ENCODE assay signal across 16 cellular contexts in the genomic region with DNA sequence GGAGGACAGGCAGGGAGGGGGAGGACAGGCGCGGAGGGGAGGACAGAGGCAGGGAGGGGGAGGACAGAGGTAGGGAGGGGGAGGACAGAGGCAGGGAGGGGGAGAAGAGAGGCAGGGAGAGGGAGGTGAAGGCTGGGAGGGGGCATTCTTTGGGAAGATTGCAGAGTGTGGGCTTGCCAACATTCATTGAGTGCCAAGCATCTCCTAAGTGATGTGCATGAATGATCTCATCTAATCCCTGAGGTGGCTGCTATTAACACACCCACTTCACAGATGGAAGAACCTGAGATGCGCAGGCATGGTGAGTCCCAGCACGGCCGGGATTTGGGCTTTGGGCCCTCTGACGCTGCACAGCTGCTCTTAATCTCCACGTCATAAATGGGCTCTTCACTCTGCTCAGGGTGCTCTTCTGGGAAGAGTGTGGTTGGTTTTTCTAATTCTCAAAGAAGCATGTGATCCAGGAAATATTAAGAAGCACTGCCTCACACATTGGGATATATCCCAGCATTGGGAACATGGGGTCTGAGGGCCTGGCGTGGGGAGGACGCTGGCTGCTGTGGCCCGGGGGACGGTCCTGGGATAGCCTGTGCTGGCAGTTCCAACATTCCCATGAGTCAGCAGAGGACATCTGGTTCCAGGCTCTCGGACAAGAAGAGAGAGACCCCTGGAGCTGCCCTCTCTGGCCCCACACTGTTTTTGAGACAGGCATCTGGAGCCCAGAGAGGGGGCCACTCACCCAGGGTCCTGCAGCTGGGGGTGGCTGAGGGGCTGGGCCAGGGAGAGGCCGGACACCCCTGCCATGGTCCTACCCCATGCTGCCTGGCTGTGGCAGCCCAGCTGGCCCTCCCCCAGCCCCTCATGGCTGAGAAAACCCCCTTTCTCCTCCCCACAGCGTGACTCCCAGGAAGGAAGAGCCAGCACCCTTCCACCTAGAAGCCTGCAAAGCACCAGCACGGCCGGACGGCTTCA. TPM values are rescaled to one million over a fixed set of nuclear protein-coding genes. Genes with fewer than 3 reads are reported as not detected.
DNase-seq lines count a peak whose midpoint lies in the region; ATAC-seq and TF ChIP-seq lines count a peak whose summit lies in the region.
"Had no signal": no experiment of that assay in that cellular context is flagged by ENCODE, and none has a peak within 500 bp of the region (broad histone marks: within the 10 kb centered on the region; RNA-seq: fewer than 3 reads in every experiment).

No MANE protein-coding gene starts in this region.

- POLR2A ChIA-PET in CD8-positive, alpha-beta memory T cell (lab: Charles Lee): no interaction called here

- in situ Hi-C loops in GM23248 (cut with MboI) (no loop called here), gastrocnemius medialis (cut with MboI; ENCODE audit: low sequenced_read_pairs in 4 of 4) (no loop called here)

- no peak overlapping the region for H2AFZ ChIP-seq in GM23248

- H3K9me3 Mint-ChIP-seq in CD8-positive, alpha-beta memory T cell: peaks cover 0 to 14% (median 0%) of the 10 kb centered on the region in 5 donors
- H3K9me3 Mint-ChIP-seq: activated naive CD4-positive, alpha-beta T cell treated with anti-CD3 and anti-CD28 coated beads, Interleukin-2, amount 50 U/mL, for 24 hours; T-helper 2 cell treated with Interferon-gamma antibody and Interleukin-4, amounts not matched to agents 5 μg/mL and 100 μg/mL, for 36 hours had no signal

- TF ChIP-seq POLR2A in gastrocnemius medialis (IDR thresholded peaks at IDR 0.05): no peak

- TF ChIP-seq CTCF in cardiac fibroblast (IDR thresholded peaks at IDR 0.05; ENCODE audit: low read depth, low read length): no peak
- TF ChIP-seq CTCF in gastrocnemius medialis (IDR thresholded peaks at IDR 0.05 in 4 of 5, conservative IDR thresholded peaks at IDR 0.05 in 1 of 5): no peak
- TF ChIP-seq CTCF in BE2C (IDR thresholded peaks at IDR 0.05; ENCODE audit: low read depth, low read length): no peak

- H3K9me2 ChIP-seq in GM23248 (ENCODE audit: insufficient read depth): no peaks in the 10 kb centered on the region

- H3K27ac Mint-ChIP-seq in CD8-positive, alpha-beta memory T cell: peak overlapping the region in 1 of 8 donors; percentile 40
- H3K27ac Mint-ChIP-seq: activated naive CD4-positive, alpha-beta T cell treated with anti-CD3 and anti-CD28 coated beads, Interleukin-2, amount 50 U/mL, for 24 hours; B cell; T-helper 2 cell treated with Interferon-gamma antibody and Interleukin-4, amounts not matched to agents 5 μg/mL and 100 μg/mL, for 36 hours had no signal

- H3K4me2 ChIP-seq in GM23248 (ENCODE audit: unreplicated experiment): no peak overlapping the region

- H3K27me3 ChIP-seq in GM23248 (replicated peaks; ENCODE audit: insufficient read depth): no peaks in the 10 kb centered on the region
- peaks cover 0 to 6% (median 2%) of the 10 kb centered on the region in 3 donors for H3K27me3 ChIP-seq in gastrocnemius medialis
- H3K27me3 ChIP-seq in BE2C: no peaks in the 10 kb centered on the region
- peaks cover 3% of the 10 kb centered on the region for H3K27me3 ChIP-seq in CD8-positive, alpha-beta memory T cell (ENCODE audit: insufficient read depth, low read length, poor library complexity, severe bottlenecking)

- WGBS in GM23248 (ENCODE audit: low coverage in 1 of 2, low lambda C conversion rate in 2 of 2, missing lambda C conversion rate in 2 of 2), 2 experiments: 20 to 32% methylated on average over 14 to 16 of the region's 17 CpGs

- peak; percentile 61 for DNase-seq in GM23248
- DNase-seq in cardiac fibroblast (ENCODE audit: low read depth in 2 of 2): peak; percentile 33 to 42
- peak; percentile 50 for DNase-seq in left cardiac atrium
- peak; percentile 20 to 54 for DNase-seq in gastrocnemius medialis
- no peak for DNase-seq in BE2C
- DNase-seq in CD8-positive, alpha-beta memory T cell: no peak
- DNase-seq: activated CD4-positive, alpha-beta T cell treated with anti-CD3 and anti-CD28 coated beads for 1 hour; activated CD8-positive, alpha-beta memory T cell treated with anti-CD3 and anti-CD28 coated beads, Interleukin-2, amount 50 U/mL, for 4 hours; kidney glomerular epithelial cell; NCI-H2107; NCI-H774 had no signal

- H3K36me3 ChIP-seq in GM23248 (ENCODE audit: low read depth): no peaks in the 10 kb centered on the region
- H3K36me3 ChIP-seq in gastrocnemius medialis: no peaks in the 10 kb centered on the region
- H3K36me3 ChIP-seq in BE2C: no peaks in the 10 kb centered on the region
- no peaks in the 10 kb centered on the region for H3K36me3 ChIP-seq in CD8-positive, alpha-beta memory T cell (ENCODE audit: insufficient read depth, low read length)

- H3K4me1 ChIP-seq in GM23248 (ENCODE audit: insufficient read depth) (no peaks in the 10 kb centered on the region), gastrocnemius medialis (peaks cover 0 to 4% of the 10 kb centered on the region in 2 donors), BE2C (no peaks in the 10 kb centered on the region)
- H3K4me1 ChIP-seq in CD8-positive, alpha-beta memory T cell (ENCODE audit: insufficient read depth, low read length): peaks cover 15% of the 10 kb centered on the region

- intact Hi-C loops in left cardiac atrium (cut with DNase I) (loop anchor here in 1 of 2 donors (10.0 kb wide), 1 partner anchor 113 kb away; a partner anchor contains a TSS), gastrocnemius medialis (cut with DNase I; ENCODE audit: low total_unique reads) (loop anchor here (10.0 kb wide), 1 partner anchor 63 kb away; no protein-coding TSS in a partner anchor)

- ATAC-seq in left cardiac atrium (peak; percentile 64 to 73), gastrocnemius medialis (peak; percentile 78 to 79), GM21528 (IDR thresholded peaks at IDR 0.05; ENCODE audit: low FRiP score, unreplicated experiment) (no peak), GM21447 (IDR thresholded peaks at IDR 0.05; ENCODE audit: unreplicated experiment) (no peak)

- no peak overlapping the region for H3K9ac ChIP-seq in GM23248

- H3K27ac ChIP-seq in GM23248 (no peak overlapping the region), gastrocnemius medialis (peak overlapping the region; percentile 61 to 75 (median 66))
- no peak overlapping the region for H3K27ac ChIP-seq in CD8-positive, alpha-beta memory T cell (ENCODE audit: low read depth, low read length)

- H3K27me3 Mint-ChIP-seq in CD8-positive, alpha-beta memory T cell: peaks cover 4 to 10% of the 10 kb centered on the region in 2 donors
- H3K27me3 Mint-ChIP-seq: activated naive CD4-positive, alpha-beta T cell treated with anti-CD3 and anti-CD28 coated beads, Interleukin-2, amount 50 U/mL, for 24 hours had no signal

- no peak overlapping the region for H3K4me3 ChIP-seq in GM23248
- no peak overlapping the region for H3K4me3 ChIP-seq in cardiac fibroblast (replicated peaks in 1 of 2; ENCODE audit: low read depth in 2 of 2, low read length in 2 of 2)
- H3K4me3 ChIP-seq in gastrocnemius medialis: no peak overlapping the region
- H3K4me3 ChIP-seq in BE2C (ENCODE audit: low read depth, low read length): no peak overlapping the region
- no peak overlapping the region for H3K4me3 ChIP-seq in CD8-positive, alpha-beta memory T cell (ENCODE audit: low read length)

- peaks cover 11 to 13% (median 11%) of the 10 kb centered on the region in 3 donors for H3K4me1 Mint-ChIP-seq in CD8-positive, alpha-beta memory T cell
- H3K4me1 Mint-ChIP-seq: activated naive CD4-positive, alpha-beta T cell treated with anti-CD3 and anti-CD28 coated beads, Interleukin-2, amount 50 U/mL, for 24 hours; B cell had no signal

- no peaks in the 10 kb centered on the region for H3K79me2 ChIP-seq in GM23248 (ENCODE audit: insufficient read depth)

- CTCF ChIA-PET in CD8-positive, alpha-beta memory T cell (lab: Charles Lee): no interaction called here

- H3K4me3 Mint-ChIP-seq in CD8-positive, alpha-beta memory T cell: peak overlapping the region in 1 of 7 donors; percentile 16
- H3K4me3 Mint-ChIP-seq: activated naive CD4-positive, alpha-beta T cell treated with anti-CD3 and anti-CD28 coated beads, Interleukin-2, amount 50 U/mL, for 24 hours; B cell; T-helper 2 cell treated with Interferon-gamma antibody and Interleukin-4, amounts not matched to agents 5 μg/mL and 100 μg/mL, for 36 hours had no signal

- H4K20me1 ChIP-seq in GM23248 (ENCODE audit: insufficient read depth): no peaks in the 10 kb centered on the region

- no peaks in the 10 kb centered on the region for H3F3A ChIP-seq in GM23248 (ENCODE audit: insufficient read depth)

- H3K9me3 ChIP-seq in GM23248 (ENCODE audit: low read depth): no peaks in the 10 kb centered on the region
- no peaks in the 10 kb centered on the region for H3K9me3 ChIP-seq in gastrocnemius medialis
- H3K9me3 ChIP-seq in BE2C: no peaks in the 10 kb centered on the region
- no peaks in the 10 kb centered on the region for H3K9me3 ChIP-seq in CD8-positive, alpha-beta memory T cell (ENCODE audit: low read length)

- peaks cover 0 to 9% (median 2%) of the 10 kb centered on the region in 3 donors for H3K36me3 Mint-ChIP-seq in CD8-positive, alpha-beta memory T cell
- H3K36me3 Mint-ChIP-seq: activated naive CD4-positive, alpha-beta T cell treated with anti-CD3 and anti-CD28 coated beads, Interleukin-2, amount 50 U/mL, for 24 hours had no signal

RNA-seq across cellular contexts. Expression of a gene that starts 58.7 kb away (rescaled TPM):
- total RNA-seq in GM23248 (2014; rRNA removed; shearing (Covaris generic)): 0.63 and 5.1 TPM in 2 replicates
- 3.3 and 4.5 TPM in 2 replicates for polyA plus RNA-seq in GM23248 (2016; fragmentation: Nextera tagmentation; extraction: Ambion mirVana)
- total RNA-seq in left cardiac atrium (1 to 10 TPM; 5.4 to 8.2 TPM), gastrocnemius medialis (10 to 100 TPM in 2 of 4 donors, 1 to 10 TPM in 2; 3.7 to 15.7 (median 8.0) TPM)
- polyA plus RNA-seq in BE2C (2012; ENCODE audit: insufficient read depth, insufficient read length, low read depth): 3.3 TPM
- 1 to 10 TPM; 5.4 to 6.6 TPM for total RNA-seq in CD8-positive, alpha-beta memory T cell
- polyA plus RNA-seq in CD8-positive, alpha-beta memory T cell: 3.0 TPM

Comparison
In these comparisons a context has a peak if more than half of its experiments do, and no peak if none do; other contexts are left out.
1. DNase-seq: peak in GM23248 (single experiment), cardiac fibroblast (2 of 2), left cardiac atrium (single experiment) and gastrocnemius medialis (2 of 2); none in BE2C (single experiment) and CD8-positive, alpha-beta memory T cell (0 of 5).
2. H3K27ac ChIP-seq: peak in gastrocnemius medialis (4 of 4); none in GM23248 (single experiment) and CD8-positive, alpha-beta memory T cell (single experiment).
3. ATAC-seq: peak in left cardiac atrium (2 of 2) and gastrocnemius medialis (2 of 2); none in GM21528 (single experiment) and GM21447 (single experiment).